Comparison of ENCODE assay signal across 13 cellular contexts in genomic region chrX:135437867-135438733, GRCh38. TPM values are rescaled to one million over a fixed set of nuclear protein-coding genes. Genes with fewer than 3 reads are reported as not detected.
A peak's percentile ranks its signal among the peaks of the same experiment; 100 is the strongest.
DNase-seq lines count a peak whose midpoint lies in the region; ATAC-seq and TF ChIP-seq lines count a peak whose summit lies in the region.
"Had no signal": no experiment of that assay in that cellular context is flagged by ENCODE, and none has a peak within 500 bp of the region (broad histone marks: within the 10 kb centered on the region; RNA-seq: fewer than 3 reads in every experiment).

No MANE protein-coding gene starts in this region.

- WGBS in spleen, 5 donors, result 77 to 91% (median 87%) methylated on average over 6 to 28 of the region's 28 CpGs
- WGBS in prostate gland, result 62% methylated on average over 9 of the region's 28 CpGs

- TF ChIP-seq CTCF in LNCaP clone FGC (IDR thresholded peaks at IDR 0.05; ENCODE audit: control insufficient read depth, extremely low read depth, insufficient read depth) (peak; percentile 30; the same call in 1 of the 2 replicates), spleen (IDR thresholded peaks at IDR 0.05 in 8 of 11, conservative IDR thresholded peaks at IDR 0.05 in 3 of 11) (no peak), prostate gland (IDR thresholded peaks at IDR 0.05) (no peak)

- H3K4me3 ChIP-seq in LNCaP clone FGC (ENCODE audit: low read depth, low read length) (no peak overlapping the region), spleen (no peak overlapping the region), prostate gland (no peak overlapping the region)

- DNase-seq in NCI-H748 (lab: John Stamatoyannopoulos, UW; ENCODE audit: unreplicated experiment), result peak; percentile 33
- DNase-seq in NCI-H748 treated with DMSO at 0.1 percent for 48 hours (lab: John Stamatoyannopoulos, UW), result no peak
- no peak for DNase-seq in LNCaP clone FGC (ENCODE audit: low read depth)
- DNase-seq in spleen, result peak; percentile 64
- no peak for DNase-seq in prostate gland (ENCODE audit: low spot score)
- DNase-seq in SIG-M5 treated with dmso at 0.1 percent for 504 hours (lab: John Stamatoyannopoulos, UW; ENCODE audit: unreplicated experiment), result no peak
- DNase-seq: activated CD4-positive, CD25-positive, alpha-beta regulatory T cell; activated CD8-positive, alpha-beta memory T cell treated with anti-CD3 and anti-CD28 coated beads, Interleukin-2, amount 50 U/mL, for 4 hours; kidney glomerular epithelial cell; NCI-H2107 had no signal

- ATAC-seq in SK-N-SH treated with all-trans-retinoic acid at 6 μM for 48 hours, result peak; percentile 77
- no peak for ATAC-seq in GM18870 (IDR thresholded peaks at IDR 0.05; ENCODE audit: unreplicated experiment)
- ATAC-seq: Right ventricle myocardium inferior had no signal

- H3K36me3 ChIP-seq in spleen (no peaks in the 10 kb centered on the region), prostate gland (no peaks in the 10 kb centered on the region)

- TF ChIP-seq POLR2A in spleen (IDR thresholded peaks at IDR 0.05) (no peak), prostate gland (IDR thresholded peaks at IDR 0.05) (no peak)

- intact Hi-C loops in spleen (cut with DNase I; ENCODE audit: low total_unique reads) (no loop called here), prostate gland (cut with DNase I) (no loop called here)

- no peaks in the 10 kb centered on the region for H3K4me1 ChIP-seq in spleen
- H3K4me1 ChIP-seq in prostate gland (replicated peaks), result no peaks in the 10 kb centered on the region

- H3K9me3 ChIP-seq in spleen (no peaks in the 10 kb centered on the region), prostate gland (no peaks in the 10 kb centered on the region)

- no peak overlapping the region for H3K27ac ChIP-seq in spleen
- H3K27ac ChIP-seq in prostate gland, result no peak overlapping the region

- peaks cover 0 to 3% (median 0%) of the 10 kb centered on the region in 7 donors for H3K27me3 ChIP-seq in spleen (replicated peaks in 1 of 7)
- no peaks in the 10 kb centered on the region for H3K27me3 ChIP-seq in prostate gland (replicated peaks; ENCODE audit: insufficient read depth)

TF ChIP-seq in SK-N-SH treated with all-trans-retinoic acid at 6 μM for 48 hours, 23 proteins besides CTCF, POLR2A, EP300 and RAD21:
- TF ChIP-seq BACH2 (CRISPR knock-in tag; IDR thresholded peaks at IDR 0.05; ENCODE audit: borderline replicate concordance), result no peak
- TF ChIP-seq PATZ1 (CRISPR knock-in tag; IDR thresholded peaks at IDR 0.05; ENCODE audit: borderline replicate concordance), result no peak
- no peak for TF ChIP-seq RARB (CRISPR knock-in tag; IDR thresholded peaks at IDR 0.05)
- no peak for TF ChIP-seq TSHZ2 (CRISPR knock-in tag; IDR thresholded peaks at IDR 0.05)
- no peak for TF ChIP-seq ZC3H10 (CRISPR knock-in tag; IDR thresholded peaks at IDR 0.05)
- TF ChIP-seq TOX (CRISPR knock-in tag; IDR thresholded peaks at IDR 0.05; ENCODE audit: borderline replicate concordance), result no peak
- no peak for TF ChIP-seq ZFP3 (CRISPR knock-in tag; IDR thresholded peaks at IDR 0.05)
- TF ChIP-seq PPARA (CRISPR knock-in tag; IDR thresholded peaks at IDR 0.05; ENCODE audit: borderline replicate concordance), result no peak
- no peak for TF ChIP-seq POU6F1 (CRISPR knock-in tag; IDR thresholded peaks at IDR 0.05; ENCODE audit: borderline replicate concordance, low read depth)
- TF ChIP-seq GLIS3 (CRISPR knock-in tag; IDR thresholded peaks at IDR 0.05), result no peak
- no peak for TF ChIP-seq ZNF70 (CRISPR knock-in tag; IDR thresholded peaks at IDR 0.05)
- TF ChIP-seq SNAI2 (CRISPR knock-in tag; IDR thresholded peaks at IDR 0.05), result no peak
- TF ChIP-seq ESRRG (CRISPR knock-in tag; IDR thresholded peaks at IDR 0.05), result no peak
- TF ChIP-seq CREB5 (CRISPR knock-in tag; IDR thresholded peaks at IDR 0.05; ENCODE audit: low read depth), result no peak
- no peak for TF ChIP-seq ARNTL (CRISPR knock-in tag; IDR thresholded peaks at IDR 0.05; ENCODE audit: borderline replicate concordance, low read depth)
- TF ChIP-seq ZNF565 (CRISPR knock-in tag; conservative IDR thresholded peaks at IDR 0.05; ENCODE audit: low read depth), result no peak
- TF ChIP-seq ZFP30 (CRISPR knock-in tag; IDR thresholded peaks at IDR 0.05), result no peak
- TF ChIP-seq CSRNP3 (CRISPR knock-in tag; IDR thresholded peaks at IDR 0.05), result no peak
- TF ChIP-seq OSR1 (CRISPR knock-in tag; IDR thresholded peaks at IDR 0.05), result no peak

RNA-seq across cellular contexts. Expression of gene SMIM10L2A, which starts 16.4 kb away (rescaled TPM):
- total RNA-seq in spleen (1 to 10 TPM; 1.7 to 7.7 (median 4.7) TPM), prostate gland (10 to 100 TPM in 1 of 2 donors, 1 to 10 TPM in 1; 5.0 to 14.8 TPM)
- 1 to 10 TPM in 1 of 3 donors, under 1 TPM in 2; 0.50 to 2.5 (median 0.52) TPM for polyA plus RNA-seq in spleen

Comparison
In these comparisons a context has a peak if more than half of its experiments do, and no peak if none do; other contexts are left out.
1. DNase-seq: peak in NCI-H748 (single experiment) and spleen (single experiment); none in NCI-H748 treated with DMSO at 0.1 percent for 48 hours (single experiment), LNCaP clone FGC (single experiment), prostate gland (single experiment) and SIG-M5 treated with dmso at 0.1 percent for 504 hours (single experiment).